ENCODE assay signal across 1 cellular context in the genomic region with DNA sequence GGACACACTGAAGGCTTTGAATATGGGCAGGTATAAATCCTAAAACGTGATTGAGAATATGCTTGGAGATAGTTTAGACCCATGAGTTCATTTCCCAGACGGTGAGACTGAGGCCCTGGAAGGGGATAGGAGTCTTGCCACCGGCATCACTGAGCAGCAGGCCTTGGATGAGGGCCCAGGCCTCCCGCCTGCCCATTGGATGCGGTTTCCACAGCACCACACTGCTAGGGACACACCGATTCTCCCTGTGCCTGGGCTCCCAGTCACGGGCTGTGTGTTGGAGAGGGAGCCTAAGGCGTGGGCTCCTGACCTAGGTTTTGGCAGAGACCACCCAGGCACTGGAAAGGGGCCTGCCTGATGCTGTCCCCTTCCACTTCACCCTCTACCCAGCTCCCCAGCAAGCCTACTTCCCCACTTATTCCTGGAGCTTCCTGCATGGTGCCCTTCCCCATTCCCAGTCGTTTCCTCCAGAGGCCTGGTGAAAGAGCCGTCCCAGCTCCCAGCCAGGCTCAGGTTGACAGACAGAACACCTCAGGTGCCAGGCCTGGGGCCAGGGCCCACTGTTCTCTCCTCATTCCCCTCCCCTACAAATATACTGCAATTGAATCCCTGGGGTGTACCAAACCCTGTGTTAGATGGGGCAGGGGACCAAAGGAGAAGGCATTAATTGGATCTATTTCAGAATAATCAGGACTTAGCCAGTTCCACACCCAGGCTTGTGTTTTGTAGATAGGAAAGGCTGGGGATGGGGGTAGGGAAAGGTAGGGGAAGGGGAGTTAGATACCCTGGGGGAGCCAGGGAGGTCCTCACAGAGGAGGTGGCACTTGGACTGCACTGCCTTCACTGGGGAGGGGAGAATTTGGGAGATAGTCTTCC.
TF ChIP-seq lines count a peak whose summit lies in the region.

No MANE protein-coding gene starts in this region.

TF ChIP-seq in WTC11, 78 proteins besides CTCF, POLR2A, EP300 and RAD21 (continued from another document):
- TF ChIP-seq, protein P1, sequence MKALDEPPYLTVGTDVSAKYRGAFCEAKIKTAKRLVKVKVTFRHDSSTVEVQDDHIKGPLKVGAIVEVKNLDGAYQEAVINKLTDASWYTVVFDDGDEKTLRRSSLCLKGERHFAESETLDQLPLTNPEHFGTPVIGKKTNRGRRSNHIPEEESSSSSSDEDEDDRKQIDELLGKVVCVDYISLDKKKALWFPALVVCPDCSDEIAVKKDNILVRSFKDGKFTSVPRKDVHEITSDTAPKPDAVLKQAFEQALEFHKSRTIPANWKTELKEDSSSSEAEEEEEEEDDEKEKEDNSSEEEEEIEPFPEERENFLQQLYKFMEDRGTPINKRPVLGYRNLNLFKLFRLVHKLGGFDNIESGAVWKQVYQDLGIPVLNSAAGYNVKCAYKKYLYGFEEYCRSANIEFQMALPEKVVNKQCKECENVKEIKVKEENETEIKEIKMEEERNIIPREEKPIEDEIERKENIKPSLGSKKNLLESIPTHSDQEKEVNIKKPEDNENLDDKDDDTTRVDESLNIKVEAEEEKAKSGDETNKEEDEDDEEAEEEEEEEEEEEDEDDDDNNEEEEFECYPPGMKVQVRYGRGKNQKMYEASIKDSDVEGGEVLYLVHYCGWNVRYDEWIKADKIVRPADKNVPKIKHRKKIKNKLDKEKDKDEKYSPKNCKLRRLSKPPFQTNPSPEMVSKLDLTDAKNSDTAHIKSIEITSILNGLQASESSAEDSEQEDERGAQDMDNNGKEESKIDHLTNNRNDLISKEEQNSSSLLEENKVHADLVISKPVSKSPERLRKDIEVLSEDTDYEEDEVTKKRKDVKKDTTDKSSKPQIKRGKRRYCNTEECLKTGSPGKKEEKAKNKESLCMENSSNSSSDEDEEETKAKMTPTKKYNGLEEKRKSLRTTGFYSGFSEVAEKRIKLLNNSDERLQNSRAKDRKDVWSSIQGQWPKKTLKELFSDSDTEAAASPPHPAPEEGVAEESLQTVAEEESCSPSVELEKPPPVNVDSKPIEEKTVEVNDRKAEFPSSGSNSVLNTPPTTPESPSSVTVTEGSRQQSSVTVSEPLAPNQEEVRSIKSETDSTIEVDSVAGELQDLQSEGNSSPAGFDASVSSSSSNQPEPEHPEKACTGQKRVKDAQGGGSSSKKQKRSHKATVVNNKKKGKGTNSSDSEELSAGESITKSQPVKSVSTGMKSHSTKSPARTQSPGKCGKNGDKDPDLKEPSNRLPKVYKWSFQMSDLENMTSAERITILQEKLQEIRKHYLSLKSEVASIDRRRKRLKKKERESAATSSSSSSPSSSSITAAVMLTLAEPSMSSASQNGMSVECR (CRISPR knock-in tag; IDR thresholded peaks at IDR 0.05; ENCODE audit: borderline replicate concordance), result no peak
- no peak for TF ChIP-seq ZNF219 (CRISPR knock-in tag; IDR thresholded peaks at IDR 0.05; ENCODE audit: borderline replicate concordance)
- TF ChIP-seq HMGXB4 (CRISPR knock-in tag; IDR thresholded peaks at IDR 0.05), result no peak
- TF ChIP-seq TEAD4 (CRISPR knock-in tag; IDR thresholded peaks at IDR 0.05), result no peak
- no peak for TF ChIP-seq NFATC4 (CRISPR knock-in tag; IDR thresholded peaks at IDR 0.05)
- no peak for TF ChIP-seq KAT7 (CRISPR knock-in tag; IDR thresholded peaks at IDR 0.05; ENCODE audit: borderline replicate concordance)
- TF ChIP-seq NFE2L1 (CRISPR knock-in tag; IDR thresholded peaks at IDR 0.05), result no peak
- TF ChIP-seq ZNF671 (CRISPR knock-in tag; IDR thresholded peaks at IDR 0.05), result no peak
- no peak for TF ChIP-seq IRF1 (CRISPR knock-in tag; IDR thresholded peaks at IDR 0.05)
- no peak for TF ChIP-seq NR1H2 (CRISPR knock-in tag; IDR thresholded peaks at IDR 0.05)
- TF ChIP-seq ZNF232 (CRISPR knock-in tag; IDR thresholded peaks at IDR 0.05), result no peak
- no peak for TF ChIP-seq AR (CRISPR knock-in tag; IDR thresholded peaks at IDR 0.05)
- TF ChIP-seq, protein P2, sequence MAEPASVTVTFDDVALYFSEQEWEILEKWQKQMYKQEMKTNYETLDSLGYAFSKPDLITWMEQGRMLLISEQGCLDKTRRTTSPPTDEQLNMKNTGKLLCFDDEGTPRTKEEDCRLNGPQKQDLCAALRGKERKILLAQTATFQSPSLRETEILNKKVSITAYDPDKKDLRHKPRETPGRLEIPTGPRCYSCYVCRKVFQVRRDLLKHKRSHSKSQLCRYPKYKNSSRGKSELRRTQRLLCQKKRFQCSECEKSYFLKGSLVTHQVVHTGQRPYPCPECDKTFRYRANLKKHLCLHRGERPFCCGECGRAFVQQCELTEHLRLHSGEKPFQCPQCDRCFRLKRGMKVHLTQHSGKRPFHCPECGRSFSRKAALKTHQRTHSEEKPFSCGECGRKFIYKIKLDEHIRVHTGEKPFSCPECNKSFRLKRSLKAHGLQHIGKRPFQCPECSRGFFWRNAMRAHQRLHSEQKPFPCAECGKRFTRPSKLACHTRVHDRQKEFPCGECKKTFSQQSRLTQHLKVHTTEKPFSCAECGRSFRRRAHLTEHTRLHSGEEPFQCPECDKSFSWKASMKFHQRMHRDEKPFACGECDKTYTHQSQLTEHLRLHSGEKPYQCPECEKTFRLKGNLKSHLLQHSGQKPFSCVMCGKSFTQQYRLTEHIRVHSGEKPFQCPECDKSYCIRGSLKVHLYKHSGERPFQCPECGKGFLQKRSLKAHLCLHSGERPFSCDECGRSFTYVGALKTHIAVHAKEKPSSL (CRISPR knock-in tag; conservative IDR thresholded peaks at IDR 0.05), result no peak
TF ChIP-seq in WTC11: peak in this region for 0.
